Comparison of ENCODE assay signal across 1 cellular context in the genomic region with DNA sequence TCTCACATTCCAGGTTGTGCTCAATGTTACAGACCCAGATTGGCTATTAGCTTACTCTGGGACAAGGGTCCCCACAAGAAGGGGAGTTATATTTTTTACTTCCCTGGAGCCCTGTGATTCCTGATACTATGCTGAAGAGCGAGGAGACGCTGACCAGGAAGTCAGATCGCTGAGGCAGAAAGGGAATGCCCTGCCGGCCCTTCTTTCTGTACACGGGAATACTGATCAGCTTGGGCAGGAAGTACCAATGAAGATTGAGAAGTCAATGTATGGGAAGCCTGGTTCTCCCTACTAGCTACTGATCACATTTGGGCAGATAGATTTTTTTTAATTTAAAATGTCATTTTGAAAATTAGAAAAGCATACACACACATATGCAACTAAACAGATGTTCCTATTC.
TF ChIP-seq lines count a peak whose summit lies in the region.

No MANE protein-coding gene starts in this region.

TF ChIP-seq in HepG2, 621 proteins besides CTCF, POLR2A, EP300 and RAD21:
- TF ChIP-seq ELF1 (CRISPR knock-in tag; IDR thresholded peaks at IDR 0.05) (0 out of 2 replicates have a peak, but pooled peaks have one; percentile 37), ZFX (CRISPR knock-in tag; IDR thresholded peaks at IDR 0.05; ENCODE audit: low read depth) (no peak)
